ENCODE assay signal across 8 cellular contexts in genomic region chr3:194137314-194138097, GRCh38. TPM values are rescaled to one million over a fixed set of nuclear protein-coding genes. Genes with fewer than 3 reads are reported as not detected.
A peak's percentile ranks its signal among the peaks of the same experiment; 100 is the strongest.
DNase-seq lines count a peak whose midpoint lies in the region; ATAC-seq and TF ChIP-seq lines count a peak whose summit lies in the region.

No MANE protein-coding gene starts in this region.

- H3K27me3 ChIP-seq in neural cell (ENCODE audit: insufficient read depth, low read depth, low read length), result peaks cover 77% of the 10 kb centered on the region

- peaks cover 13% of the 10 kb centered on the region for H3K79me2 ChIP-seq in neural cell (replicated peaks; ENCODE audit: insufficient read depth, low read length)

- H3F3A ChIP-seq in neural cell (ENCODE audit: insufficient read depth, low read length, poor library complexity, severe bottlenecking), result peaks cover 4% of the 10 kb centered on the region

- H3K4me3 ChIP-seq in fibroblast of the aortic adventitia (ENCODE audit: low read depth, low read length), result peak overlapping the region; percentile 66
- H3K4me3 ChIP-seq in neural cell (ENCODE audit: low read length), result peak overlapping the region; percentile 69

- no peak for TF ChIP-seq EP300 in neural cell (conservative IDR thresholded peaks at IDR 0.05; ENCODE audit: poor library complexity, severe bottlenecking)

- TF ChIP-seq RAD21 in neural cell (conservative IDR thresholded peaks at IDR 0.05), result peak; percentile 82

- peak overlapping the region; percentile 77 for H3K4me2 ChIP-seq in neural cell (ENCODE audit: low read length)

- H3K36me3 ChIP-seq in neural cell (ENCODE audit: insufficient read depth, low read length), result no peaks in the 10 kb centered on the region

- peak overlapping the region; percentile 26 for H3K9ac ChIP-seq in neural cell (ENCODE audit: low read length)

- no peaks in the 10 kb centered on the region for H3K9me3 ChIP-seq in neural cell (ENCODE audit: low read length)

- H3K27ac ChIP-seq in neural cell (ENCODE audit: low read length), result no peak overlapping the region

- peak; percentile 46 for DNase-seq in AG20443 (ENCODE audit: low spot score)
- peak; percentile 83 for DNase-seq in NCI-H774 (lab: John Stamatoyannopoulos, UW)
- peak; percentile 52 to 66 for DNase-seq in activated T-cell treated with anti-CD3 and anti-CD28 coated beads, Interleukin-2, amount 50 U/mL, for 48 hours
- DNase-seq in fibroblast of the aortic adventitia (ENCODE audit: low read depth), result no peak
- DNase-seq in omental fat pad (ENCODE audit: low spot score), result no peak

- no peaks in the 10 kb centered on the region for H4K20me1 ChIP-seq in neural cell (ENCODE audit: insufficient read depth)

- TF ChIP-seq CTCF in fibroblast of the aortic adventitia (IDR thresholded peaks at IDR 0.05; ENCODE audit: insufficient read depth, low read length) (peak; percentile 17), neural cell (IDR thresholded peaks at IDR 0.05; ENCODE audit: poor library complexity, severe bottlenecking) (peak; percentile 72), omental fat pad (IDR thresholded peaks at IDR 0.05) (no peak)

- no peak overlapping the region for H2AFZ ChIP-seq in neural cell (ENCODE audit: low read depth, low read length)

- ATAC-seq in GM18511 (IDR thresholded peaks at IDR 0.05; ENCODE audit: unreplicated experiment) (peak; percentile 35), HG03095 (IDR thresholded peaks at IDR 0.05; ENCODE audit: unreplicated experiment) (peak; percentile 36), omental fat pad (ENCODE audit: low FRiP score) (no peak)

- no peaks in the 10 kb centered on the region for H3K9me2 ChIP-seq in neural cell (ENCODE audit: insufficient read depth, low read length)

TF ChIP-seq in neural cell, 6 proteins besides CTCF, POLR2A, EP300 and RAD21:
- TF ChIP-seq TAF1 (IDR thresholded peaks at IDR 0.05; ENCODE audit: low read depth) (no peak), SMC3 (conservative IDR thresholded peaks at IDR 0.05; ENCODE audit: poor library complexity) (peak; percentile 85), MXI1 (conservative IDR thresholded peaks at IDR 0.05; ENCODE audit: poor library complexity, severe bottlenecking) (peak; percentile 75)

RNA-seq across cellular contexts. Expression of gene HES1, which starts 1.6 kb away (rescaled TPM):
- total RNA-seq in fibroblast of the aortic adventitia (ENCODE audit: low replicate concordance), result 0.81 and 3.4 TPM in 2 replicates
- 0.25 TPM in 1 of 2 replicates, not detected in the other for polyA plus RNA-seq in neural cell
- polyA minus RNA-seq in neural cell, result 0.93 TPM in 1 of 2 replicates, not detected in the other
- 10 to 100 TPM in 3 of 4 donors, 1 to 10 TPM in 1; 8.3 to 23.9 (median 12.7) TPM for total RNA-seq in omental fat pad

Comparison
In these comparisons a context has a peak if more than half of its experiments do, and no peak if none do; other contexts are left out.
1. DNase-seq: peak in AG20443 (single experiment), NCI-H774 (single experiment) and activated T-cell treated with anti-CD3 and anti-CD28 coated beads, Interleukin-2, amount 50 U/mL, for 48 hours (2 of 2); none in fibroblast of the aortic adventitia (single experiment) and omental fat pad (single experiment).
2. CTCF ChIP-seq: peak in fibroblast of the aortic adventitia (single experiment) and neural cell (single experiment); none in omental fat pad (0 of 3).